In genomic region chr22:29259253-29259899, GRCh38 we compare ENCODE assay signal across 18 cellular contexts. TPM values are rescaled to one million over a fixed set of nuclear protein-coding genes. Genes with fewer than 3 reads are reported as not detected.
DNase-seq lines count a peak whose midpoint lies in the region; ATAC-seq and TF ChIP-seq lines count a peak whose summit lies in the region.
"Had no signal": no experiment of that assay in that cellular context is flagged by ENCODE, and none has a peak within 500 bp of the region (broad histone marks: within the 10 kb centered on the region; RNA-seq: fewer than 3 reads in every experiment).

No MANE protein-coding gene starts in this region.

- ATAC-seq in stimulated activated effector memory CD8-positive, alpha-beta T cell treated with anti-CD3 and anti-CD28 coated beads, Interleukin-12 subunit alpha, Interleukin-12 subunit beta, amount 100 ng/mL, for 72 hours = no peak
- no peak for ATAC-seq in sciatic nerve

- H3K36me3 Mint-ChIP-seq in endothelial cell (ENCODE audit: low read depth, unreplicated experiment) = no peaks in the 10 kb centered on the region
- peaks cover 2% of the 10 kb centered on the region for H3K36me3 Mint-ChIP-seq in stimulated activated effector memory CD8-positive, alpha-beta T cell treated with anti-CD3 and anti-CD28 coated beads, Interleukin-12 subunit alpha, Interleukin-12 subunit beta, amount 100 ng/mL, for 72 hours

- H3K9me3 Mint-ChIP-seq in endothelial cell (ENCODE audit: unreplicated experiment) = no peaks in the 10 kb centered on the region
- H3K9me3 Mint-ChIP-seq in stimulated activated effector memory CD8-positive, alpha-beta T cell treated with anti-CD3 and anti-CD28 coated beads, Interleukin-12 subunit alpha, Interleukin-12 subunit beta, amount 100 ng/mL, for 72 hours = no peaks in the 10 kb centered on the region
- H3K9me3 Mint-ChIP-seq: dendritic cell treated with granulocyte-macrophage colony-stimulating factor and Interleukin-4, amounts not matched to agents 40 ng/mL and 50 ng/mL, for 4 days; stimulated activated memory B cell treated with anti-CD40 and anti-IgM and Interleukin-4, amounts not matched to agents 10 μg/mL and 1 μg/mL and 100 μg/mL, for 72 hours had no signal

- DNase-seq in DMS53 (lab: John Stamatoyannopoulos, UW) (peak; percentile 13), DMS53 treated with DMSO at 0.1 percent for 48 hours (lab: John Stamatoyannopoulos, UW; ENCODE audit: unreplicated experiment) (no peak), RKO (ENCODE audit: low spot score) (peak; percentile 37), endothelial cell (ENCODE audit: low spot score) (no peak), NCI-H1417 treated with DMSO at 0.1 percent for 48 hours (lab: John Stamatoyannopoulos, UW) (no peak), NCI-H2227 treated with DMSO at 0.1 percent for 48 hours (lab: John Stamatoyannopoulos, UW) (no peak), sciatic nerve (ENCODE audit: low spot score) (no peak)
- no peak for DNase-seq in stimulated activated effector memory CD8-positive, alpha-beta T cell treated with anti-CD3 and anti-CD28 coated beads, Interleukin-12 subunit alpha, Interleukin-12 subunit beta, amount 100 ng/mL, for 72 hours (ENCODE audit: low spot score in 2 of 2)
- DNase-seq: activated CD4-positive, alpha-beta T cell treated with anti-CD3 and anti-CD28 coated beads for 4 hours; activated T-cell treated with anti-CD3 and anti-CD28 coated beads, Interleukin-2, amount 50 U/mL, for 48 hours; adrenal gland; esophagus squamous epithelium; MM.1S; stimulated activated CD4-positive, alpha-beta T cell treated with anti-CD3 and anti-CD28 coated beads, Interleukin-4, amount 100 ng/mL, for 4 hours had no signal

- peak overlapping the region; percentile 11 for H3K4me3 Mint-ChIP-seq in endothelial cell (ENCODE audit: unreplicated experiment)
- H3K4me3 Mint-ChIP-seq in stimulated activated effector memory CD8-positive, alpha-beta T cell treated with anti-CD3 and anti-CD28 coated beads, Interleukin-12 subunit alpha, Interleukin-12 subunit beta, amount 100 ng/mL, for 72 hours = no peak overlapping the region
- H3K4me3 Mint-ChIP-seq: dendritic cell treated with granulocyte-macrophage colony-stimulating factor and Interleukin-4, amounts not matched to agents 40 ng/mL and 50 ng/mL, for 4 days; stimulated activated memory B cell treated with anti-CD40 and anti-IgM and Interleukin-4, amounts not matched to agents 10 μg/mL and 1 μg/mL and 100 μg/mL, for 72 hours had no signal

- H3K4me1 Mint-ChIP-seq in endothelial cell (ENCODE audit: unreplicated experiment) = peaks cover 3% of the 10 kb centered on the region
- peaks cover 5% of the 10 kb centered on the region for H3K4me1 Mint-ChIP-seq in stimulated activated effector memory CD8-positive, alpha-beta T cell treated with anti-CD3 and anti-CD28 coated beads, Interleukin-12 subunit alpha, Interleukin-12 subunit beta, amount 100 ng/mL, for 72 hours

- peaks cover 2% of the 10 kb centered on the region for H3K27me3 Mint-ChIP-seq in endothelial cell (ENCODE audit: unreplicated experiment)
- H3K27me3 Mint-ChIP-seq: dendritic cell treated with granulocyte-macrophage colony-stimulating factor and Interleukin-4, amounts not matched to agents 40 ng/mL and 50 ng/mL, for 4 days had no signal

- intact Hi-C loops in sciatic nerve (cut with DNase I) = no loop called here

- TF ChIP-seq CTCF in endothelial cell (IDR thresholded peaks at IDR 0.05; ENCODE audit: unreplicated experiment) = no peak

- H3K27ac Mint-ChIP-seq in endothelial cell (ENCODE audit: unreplicated experiment) = peak overlapping the region; percentile 48
- peak overlapping the region; percentile 52 for H3K27ac Mint-ChIP-seq in stimulated activated effector memory CD8-positive, alpha-beta T cell treated with anti-CD3 and anti-CD28 coated beads, Interleukin-12 subunit alpha, Interleukin-12 subunit beta, amount 100 ng/mL, for 72 hours
- H3K27ac Mint-ChIP-seq: dendritic cell treated with granulocyte-macrophage colony-stimulating factor and Interleukin-4, amounts not matched to agents 40 ng/mL and 50 ng/mL, for 4 days; stimulated activated memory B cell treated with anti-CD40 and anti-IgM and Interleukin-4, amounts not matched to agents 10 μg/mL and 1 μg/mL and 100 μg/mL, for 72 hours had no signal

RNA-seq across cellular contexts. Expression of gene RHBDD3, which starts 8.4 kb away (rescaled TPM):
- 56.5 TPM for total RNA-seq in endothelial cell (ENCODE audit: unreplicated experiment)
- 18.0 TPM for total RNA-seq in sciatic nerve

RNA-seq across cellular contexts. Expression of gene EWSR1, which starts 8.7 kb away (rescaled TPM):
- total RNA-seq in endothelial cell (ENCODE audit: unreplicated experiment) (307 TPM), sciatic nerve (194 TPM)

RNA-seq across cellular contexts. Expression of gene GAS2L1, which starts 47.1 kb away (rescaled TPM):
- total RNA-seq in endothelial cell (ENCODE audit: unreplicated experiment) (33.6 TPM), sciatic nerve (31.8 TPM)

RNA-seq across cellular contexts. Expression of gene EMID1, which starts 53.7 kb away (rescaled TPM):
- 25.5 TPM for total RNA-seq in endothelial cell (ENCODE audit: unreplicated experiment)
- total RNA-seq in sciatic nerve = 3.7 TPM
- total RNA-seq: A172; T-helper 1 cell treated with Interleukin-12 subunit alpha and Interleukin-12 subunit beta and Interleukin-4 antibody, amounts not matched to agents 30 ng/mL and 1 ng/mL, for 36 hours had no signal

RNA-seq across cellular contexts. Expression of gene RASL10A, which starts 56.1 kb away (rescaled TPM):
- 30.1 TPM for total RNA-seq in endothelial cell (ENCODE audit: unreplicated experiment)
- total RNA-seq in sciatic nerve = 2.2 TPM
- total RNA-seq: A172 had no signal

Comparison
In these comparisons a context has a peak if more than half of its experiments do, and no peak if none do; other contexts are left out.
1. DNase-seq: peak in DMS53 (single experiment) and RKO (single experiment); none in DMS53 treated with DMSO at 0.1 percent for 48 hours (single experiment), endothelial cell (single experiment), stimulated activated effector memory CD8-positive, alpha-beta T cell treated with anti-CD3 and anti-CD28 coated beads, Interleukin-12 subunit alpha, Interleukin-12 subunit beta, amount 100 ng/mL, for 72 hours (0 of 2), NCI-H1417 treated with DMSO at 0.1 percent for 48 hours (single experiment), NCI-H2227 treated with DMSO at 0.1 percent for 48 hours (single experiment) and sciatic nerve (single experiment).